In genomic region chrX:44451056-44451455, GRCh38 we compare ENCODE assay signal across 17 cellular contexts.
DNase-seq lines count a peak whose midpoint lies in the region.
"Had no signal": no experiment of that assay in that cellular context is flagged by ENCODE, and none has a peak within 500 bp of the region (broad histone marks: within the 10 kb centered on the region; RNA-seq: fewer than 3 reads in every experiment).

No MANE protein-coding gene starts in this region.

- peak; percentile 62 for DNase-seq in NCI-H1694 (lab: John Stamatoyannopoulos, UW)
- DNase-seq in NCI-H524 treated with DMSO at 0.1 percent for 48 hours (lab: John Stamatoyannopoulos, UW) = peak; percentile 67
- peak; percentile 45 for DNase-seq in ecto neural progenitor cell (ENCODE audit: low spot score)
- DNase-seq in Ammon's horn (ENCODE audit: low spot score) = no peak
- no peak for DNase-seq in GM03348 (ENCODE audit: low spot score)
- DNase-seq in NCI-H187 treated with DMSO at 0.1 percent for 48 hours (lab: John Stamatoyannopoulos, UW) = no peak
- DNase-seq in dermis blood vessel endothelial cell = no peak
- DNase-seq: ACHN; Calu3; CD4-positive, alpha-beta memory T cell; EL; Kasumi-1; NCI-H1048; NCI-H1436; NCI-H2081; NCI-H748 treated with DMSO at 0.1 percent for 48 hours; OCI-M1 had no signal

Comparison
In these comparisons a context has a peak if more than half of its experiments do, and no peak if none do; other contexts are left out.
1. DNase-seq: peak in NCI-H1694 (single experiment), NCI-H524 treated with DMSO at 0.1 percent for 48 hours (single experiment) and ecto neural progenitor cell (single experiment); none in Ammon's horn (single experiment), GM03348 (single experiment), NCI-H187 treated with DMSO at 0.1 percent for 48 hours (single experiment) and dermis blood vessel endothelial cell (single experiment).